Comparison of ENCODE assay signal across 1 cellular context in genomic region chr18:6747646-6748045, GRCh38.
TF ChIP-seq lines count a peak whose summit lies in the region.

No MANE protein-coding gene starts in this region.

TF ChIP-seq in SK-N-SH, 30 proteins besides CTCF, POLR2A, EP300 and RAD21 (continued from another document):
- TF ChIP-seq TCF12 (IDR thresholded peaks at IDR 0.05), result peak; percentile 98
- no peak for TF ChIP-seq IRF3 (IDR thresholded peaks at IDR 0.05; ENCODE audit: low read depth, low read length)
- TF ChIP-seq SMC3 (IDR thresholded peaks at IDR 0.05; ENCODE audit: low read depth, low read length), result no peak
- peak; percentile 89 for TF ChIP-seq MAX (IDR thresholded peaks at IDR 0.05; ENCODE audit: low read depth)
- TF ChIP-seq CHD2 (IDR thresholded peaks at IDR 0.05; ENCODE audit: low read length, partially characterized antibody), result no peak
- TF ChIP-seq RXRA (IDR thresholded peaks at IDR 0.05; ENCODE audit: borderline replicate concordance, low read depth), result peak; percentile 76; the same call in 1 of the 2 replicates
- no peak for TF ChIP-seq MXI1 (IDR thresholded peaks at IDR 0.05; ENCODE audit: low read depth, low read length)
- no peak for TF ChIP-seq RFX5 (IDR thresholded peaks at IDR 0.05; ENCODE audit: low read length)
- no peak for TF ChIP-seq USF2 (IDR thresholded peaks at IDR 0.05; ENCODE audit: borderline replicate concordance, low read depth, low read length)
- peak; percentile 92 for TF ChIP-seq FOSL2 (IDR thresholded peaks at IDR 0.05; ENCODE audit: borderline replicate concordance, low read depth)
- TF ChIP-seq TAF1 (IDR thresholded peaks at IDR 0.05; ENCODE audit: borderline replicate concordance, low read depth, low read length), result no peak
- TF ChIP-seq ZBTB33 (IDR thresholded peaks at IDR 0.05; ENCODE audit: borderline replicate concordance, low read depth), result peak; percentile 56; the same call in 1 of the 2 replicates
- no peak for TF ChIP-seq EZH2phosphoT487 (IDR thresholded peaks at IDR 0.05; ENCODE audit: borderline replicate concordance, low read depth)
